ENCODE assay signal across 10 cellular contexts in the genomic region with DNA sequence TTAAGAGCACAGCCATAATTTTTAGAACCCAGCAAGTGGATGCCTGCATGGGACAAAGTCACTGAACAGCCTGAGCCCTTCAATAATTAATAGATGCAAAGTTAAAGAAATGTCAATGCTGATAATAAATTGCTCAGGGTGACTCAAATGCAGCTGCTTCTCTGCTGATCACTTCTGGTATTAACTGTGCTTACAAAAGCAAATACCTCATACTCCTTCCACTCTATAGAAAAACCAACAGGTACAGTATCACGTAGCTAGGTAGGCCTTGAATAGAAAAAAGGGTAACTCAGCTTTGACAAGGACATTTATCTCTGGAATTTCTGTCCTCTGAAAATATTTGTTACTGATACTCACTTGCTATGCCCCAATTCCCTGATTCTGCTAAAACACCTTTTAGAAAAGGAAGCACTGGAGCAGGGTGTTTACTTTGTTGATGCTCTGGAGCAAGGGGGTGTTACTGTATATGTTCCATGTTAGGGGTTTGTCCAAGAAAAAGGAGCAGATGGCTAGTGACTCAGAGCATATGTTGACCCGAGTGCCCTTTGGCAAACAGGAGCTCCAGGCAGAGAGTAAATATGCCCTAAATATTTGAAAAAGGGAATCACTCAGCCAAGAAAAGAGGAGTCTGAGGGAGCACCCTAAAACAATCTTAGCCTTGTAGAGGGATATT. TPM values are rescaled to one million over a fixed set of nuclear protein-coding genes. Genes with fewer than 3 reads are reported as not detected.
DNase-seq lines count a peak whose midpoint lies in the region; ATAC-seq and TF ChIP-seq lines count a peak whose summit lies in the region.
"Had no signal": no experiment of that assay in that cellular context is flagged by ENCODE, and none has a peak within 500 bp of the region (broad histone marks: within the 10 kb centered on the region; RNA-seq: fewer than 3 reads in every experiment).

No MANE protein-coding gene starts in this region.

- no peak overlapping the region for H3K18ac ChIP-seq in H9 (ENCODE audit: insufficient read length, low read depth, low read length)

- no peak overlapping the region for H4K8ac ChIP-seq in H9 (replicated peaks; ENCODE audit: insufficient read length, low read depth, low read length)

- H3K79me1 ChIP-seq in H9 (ENCODE audit: insufficient read depth, low read depth, low read length, poor library complexity, severe bottlenecking): no peaks in the 10 kb centered on the region

- H3K27ac Mint-ChIP-seq in nephron progenitor cell (peak overlapping the region; percentile 45), H9 (peak overlapping the region in 1 of 3 experiments; percentile 21; a peak in 1 of 7 replicates)

- H3K14ac ChIP-seq in H9 (ENCODE audit: insufficient read depth, low read length): no peak overlapping the region

- no peaks in the 10 kb centered on the region for H3K9me3 ChIP-seq in H9 (ENCODE audit: control insufficient read depth, low read depth, low read length)

- no peak overlapping the region for H2AFZ ChIP-seq in H9 (ENCODE audit: low read length)

- DNase-seq in DMS53 treated with DMSO at 0.1 percent for 48 hours (lab: John Stamatoyannopoulos, UW; ENCODE audit: unreplicated experiment) (peak; percentile 100), NCI-H2171 treated with DMSO at 0.1 percent for 48 hours (lab: John Stamatoyannopoulos, UW) (peak; percentile 94), cerebellum (ENCODE audit: low spot score) (peak; percentile 69), nephron progenitor cell (no peak), medulla oblongata (ENCODE audit: extremely low spot score) (no peak), H9 (no peak)
- DNase-seq in activated CD4-positive, alpha-beta T cell treated with anti-CD3 and anti-CD28 coated beads for 48 hours: no peak
- DNase-seq: activated CD4-positive, alpha-beta T cell treated with anti-CD3 and anti-CD28 coated beads, Interleukin-2, amount 50 U/mL, for 48 hours; NCI-H1105 treated with DMSO at 0.1 percent for 48 hours had no signal

- no peak overlapping the region for H4K5ac ChIP-seq in H9 (ENCODE audit: insufficient read length, low read depth, low read length)

- no peaks in the 10 kb centered on the region for H3K27me3 ChIP-seq in H9 (ENCODE audit: insufficient read depth, low read length)

- H2BK120ac ChIP-seq in H9 (ENCODE audit: low read depth, low read length, poor library complexity, severe bottlenecking): no peak overlapping the region

- no peaks in the 10 kb centered on the region for H3K23me2 ChIP-seq in H9 (ENCODE audit: insufficient read length, low read depth, low read length, poor library complexity, severe bottlenecking)

- H3K9ac ChIP-seq in H9 (ENCODE audit: extremely low read depth, insufficient read length, low read length): no peak overlapping the region

- no peaks in the 10 kb centered on the region for H3K79me2 ChIP-seq in H9 (ENCODE audit: insufficient read depth, low read length)

- no peak overlapping the region for H3K4ac ChIP-seq in H9 (ENCODE audit: low read depth, low read length)

- H2BK12ac ChIP-seq in H9 (ENCODE audit: insufficient read length, low read depth, low read length): no peak overlapping the region

- no peak overlapping the region for H3K23ac ChIP-seq in H9 (ENCODE audit: insufficient read length, low read depth, low read length)

- H4K91ac ChIP-seq in H9 (ENCODE audit: insufficient read length, low read depth, low read length): no peak overlapping the region

- H3K9me3 Mint-ChIP-seq in nephron progenitor cell (no peaks in the 10 kb centered on the region), H9 (no peaks in the 10 kb centered on the region)

- H3K27me3 Mint-ChIP-seq in nephron progenitor cell (ENCODE audit: low read depth, poor library complexity) (peaks cover 6% of the 10 kb centered on the region), H9 (ENCODE audit: low read depth) (no peaks in the 10 kb centered on the region)

- no peak overlapping the region for H3T11ph ChIP-seq in H9 (ENCODE audit: low read length)

- no peak for ATAC-seq in GM21717 (IDR thresholded peaks at IDR 0.05; ENCODE audit: unreplicated experiment)

- no peak overlapping the region for H3K27ac ChIP-seq in H9 (ENCODE audit: insufficient read length, low read depth, low read length)

- WGBS in H9 (ENCODE audit: extremely low coverage, insufficient read length, low lambda C conversion rate): no CpG with 5 or more reads among the region's 2 CpGs

- no peak overlapping the region for H2BK15ac ChIP-seq in H9 (ENCODE audit: low read depth, low read length)

- no peak for TF ChIP-seq CTCF in nephron progenitor cell (IDR thresholded peaks at IDR 0.05)
- no peak for TF ChIP-seq CTCF in H9 (conservative IDR thresholded peaks at IDR 0.05)

- no peak overlapping the region for H2BK20ac ChIP-seq in H9 (ENCODE audit: low read depth, low read length, poor library complexity, severe bottlenecking)

- no peak overlapping the region for H2AK5ac ChIP-seq in H9 (ENCODE audit: insufficient read length, low read length)

- H2BK5ac ChIP-seq in H9 (ENCODE audit: insufficient read length, low read length): no peak overlapping the region

- H3K56ac ChIP-seq in H9 (ENCODE audit: insufficient read length, low read depth, low read length): no peak overlapping the region

- no peak overlapping the region for H3K4me3 Mint-ChIP-seq in nephron progenitor cell
- no peak overlapping the region for H3K4me3 Mint-ChIP-seq in H9

- H3K4me2 ChIP-seq in H9 (ENCODE audit: insufficient read depth, insufficient read length, low read length): no peak overlapping the region

- H3K4me1 Mint-ChIP-seq in nephron progenitor cell (peaks cover 37% of the 10 kb centered on the region), H9 (peaks cover 18 to 19% of the 10 kb centered on the region in 2 experiments)

- peaks cover 6% of the 10 kb centered on the region; the same call in 1 of the 2 replicates for H3K4me1 ChIP-seq in H9 (ENCODE audit: insufficient read depth, low read length)

- H3K36me3 Mint-ChIP-seq in nephron progenitor cell (ENCODE audit: low read depth) (no peaks in the 10 kb centered on the region), H9 (ENCODE audit: insufficient read depth in 1 of 3, low read depth in 3 of 3) (no peaks in the 10 kb centered on the region; a peak in 1 of 7 replicates)

- H4K20me1 ChIP-seq in H9 (ENCODE audit: control insufficient read depth, insufficient read depth, insufficient read length): no peaks in the 10 kb centered on the region

RNA-seq across cellular contexts. Expression of gene RTN4, which starts 59.1 kb away (rescaled TPM):
- 362 TPM for total RNA-seq in cerebellum
- 200 and 205 TPM in 2 replicates for total RNA-seq in H9 (2021)

Comparison
In these comparisons a context has a peak if more than half of its experiments do, and no peak if none do; other contexts are left out.
1. DNase-seq: peak in DMS53 treated with DMSO at 0.1 percent for 48 hours (single experiment), NCI-H2171 treated with DMSO at 0.1 percent for 48 hours (single experiment) and cerebellum (single experiment); none in nephron progenitor cell (single experiment), medulla oblongata (single experiment), H9 (single experiment) and activated CD4-positive, alpha-beta T cell treated with anti-CD3 and anti-CD28 coated beads for 48 hours (single experiment).